ENCODE assay signal across 25 cellular contexts in the genomic region with DNA sequence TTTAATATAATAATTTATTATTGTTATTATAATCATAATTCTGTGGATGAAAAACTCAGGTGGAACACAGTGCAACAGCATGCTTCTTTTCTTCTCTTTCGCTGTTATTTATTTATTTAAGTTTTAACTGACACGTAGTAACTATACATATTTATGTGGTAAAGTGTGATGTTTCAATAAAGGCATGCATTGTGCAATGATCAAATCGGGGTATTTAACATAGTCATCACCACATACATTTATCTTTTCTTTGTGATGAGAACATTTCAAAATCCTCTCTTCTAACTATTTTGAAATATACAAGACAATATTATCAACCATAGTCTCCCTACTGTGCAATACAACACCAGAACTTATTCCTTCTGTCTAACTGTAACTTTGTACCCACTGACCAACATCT.
"Had no signal": no experiment of that assay in that cellular context is flagged by ENCODE, and none has a peak within 500 bp of the region (broad histone marks: within the 10 kb centered on the region; RNA-seq: fewer than 3 reads in every experiment).

No MANE protein-coding gene starts in this region.

- H3K4me1 ChIP-seq: colonic mucosa had no signal

- H3K36me3 ChIP-seq: colonic mucosa, heart left ventricle, upper lobe of left lung had no signal

- DNase-seq: activated CD4-positive, alpha-beta memory T cell treated with anti-CD3 and anti-CD28 coated beads, Interleukin-2, amount 10 ng/mL, durations not matched to agents 7 days and 5 days; activated CD4-positive, alpha-beta T cell treated with anti-CD3 and anti-CD28 coated beads, Interleukin-2, amount 10 ng/mL, durations not matched to agents 24 days and 14 days; activated effector memory CD4-positive, alpha-beta T cell treated with Interleukin-2 at 50 U/mL for 16 hours; activated naive CD4-positive, alpha-beta T cell treated with anti-CD3 and anti-CD28 coated beads for 36 hours; activated naive CD8-positive, alpha-beta T cell treated with anti-CD3 and anti-CD28 coated beads, Interleukin-2, amount 10 ng/mL, durations not matched to agents 7 days and 5 days; activated T-cell treated with anti-CD3 and anti-CD28 coated beads, Interleukin-2, amount 50 U/mL, for 72 hours; anterior cingulate cortex; body of pancreas; central memory CD4-positive, alpha-beta T cell; colonic mucosa; dorsolateral prefrontal cortex; effector memory CD8-positive, alpha-beta T cell; heart left ventricle; islet precursor cell; left cardiac atrium; naive B cell; nucleus accumbens; small intestine; stimulated activated CD4-positive, alpha-beta T cell treated with anti-CD3 and anti-CD28 coated beads, Interleukin-15, amount 100 ng/mL, for 24 hours; upper lobe of left lung had no signal

- H3K27ac ChIP-seq: body of pancreas, colonic mucosa, dorsolateral prefrontal cortex, heart left ventricle, upper lobe of left lung had no signal

- FAIRE-seq: endothelial cell of umbilical vein, small intestine had no signal

- H3K4me3 ChIP-seq: body of pancreas, colonic mucosa, dorsolateral prefrontal cortex, heart left ventricle, upper lobe of left lung had no signal

- H3K27me3 ChIP-seq: body of pancreas, colonic mucosa, dorsolateral prefrontal cortex, heart left ventricle, upper lobe of left lung had no signal

- H3K9me3 ChIP-seq: body of pancreas, colonic mucosa, heart left ventricle, upper lobe of left lung had no signal

- ATAC-seq: activated CD4-positive, CD25-positive, alpha-beta regulatory T cell treated with anti-CD3 and anti-CD28 coated beads, Interleukin-2, amount 50 U/mL, for 24 hours; activated T-cell treated with anti-CD3 and anti-CD28 coated beads, Interleukin-2, amount 50 U/mL, for 72 hours; body of pancreas; effector memory CD8-positive, alpha-beta T cell; esophagus mucosa; heart left ventricle; left cardiac atrium; sciatic nerve; stimulated activated memory B cell treated with anti-CD40 and anti-IgM and Interleukin-4, amounts not matched to agents 10 μg/mL and 1 μg/mL and 100 μg/mL, for 72 hours had no signal
